Comparison of ENCODE assay signal across 20 cellular contexts in the genomic region with DNA sequence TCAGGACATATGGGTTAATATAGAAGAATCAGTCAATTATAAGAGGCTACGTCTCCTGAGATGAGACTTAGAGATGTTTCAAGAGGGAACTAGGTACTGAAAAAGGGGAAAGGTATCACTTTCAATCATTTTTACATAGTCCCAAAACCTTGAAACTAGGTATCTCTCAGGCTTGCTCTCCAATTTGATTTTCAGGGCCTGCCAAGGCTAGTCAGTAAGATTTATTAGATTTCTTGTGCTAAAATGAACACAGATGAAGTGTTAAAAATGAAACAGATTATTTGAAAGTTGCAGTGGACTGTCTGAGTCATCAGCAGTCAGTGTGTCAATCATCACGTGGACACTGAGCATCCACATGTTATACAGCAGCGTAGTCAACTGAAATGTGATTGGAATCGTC.
DNase-seq lines count a peak whose midpoint lies in the region; ATAC-seq and TF ChIP-seq lines count a peak whose summit lies in the region.
"Had no signal": no experiment of that assay in that cellular context is flagged by ENCODE, and none has a peak within 500 bp of the region (broad histone marks: within the 10 kb centered on the region; RNA-seq: fewer than 3 reads in every experiment).

No MANE protein-coding gene starts in this region.

- H3K36me3 ChIP-seq in GM23248 (ENCODE audit: low read depth) (no peaks in the 10 kb centered on the region), HAP-1 (replicated peaks) (no peaks in the 10 kb centered on the region)
- H3K36me3 ChIP-seq: SJCRH30 had no signal

- 13 to 21% methylated on average over 4 of the region's 4 CpGs for WGBS in GM23248 (ENCODE audit: low coverage in 1 of 2, low lambda C conversion rate in 2 of 2, missing lambda C conversion rate in 2 of 2), 2 experiments

- H3K9ac ChIP-seq in GM23248, result no peak overlapping the region

- DNase-seq in epithelial cell of esophagus (ENCODE audit: low read depth) (peak; percentile 3), NCI-H1436 treated with DMSO at 0.1 percent for 48 hours (lab: John Stamatoyannopoulos, UW) (no peak), GM23248 (no peak), HAP-1 (ENCODE audit: low spot score in 2 of 2) (no peak)
- DNase-seq: GDM1, MV-4-11, NCI-H1436, NCI-H2029 treated with DMSO at 0.1 percent for 48 hours, NCI-H2171 treated with DMSO at 0.1 percent for 48 hours, NCI-H446 treated with DMSO at 0.1 percent for 48 hours, NCI-H748 treated with DMSO at 0.1 percent for 48 hours, PC-3, SJCRH30, SW 1271 had no signal

- H3K27ac ChIP-seq in GM23248, result no peak overlapping the region
- H3K27ac ChIP-seq: A549, C4-2B, SJCRH30 had no signal

- no peak for TF ChIP-seq CTCF in epithelial cell of esophagus (IDR thresholded peaks at IDR 0.05; ENCODE audit: insufficient read depth, low read depth, low read length, missing control alignments)

- no peaks in the 10 kb centered on the region for H3K4me1 ChIP-seq in GM23248 (ENCODE audit: insufficient read depth)
- H3K4me1 ChIP-seq in HAP-1, result no peaks in the 10 kb centered on the region
- H3K4me1 ChIP-seq: A549, SJCRH30 had no signal

- H3K79me2 ChIP-seq in GM23248 (ENCODE audit: insufficient read depth), result no peaks in the 10 kb centered on the region

- H3K27me3 ChIP-seq in GM23248 (replicated peaks; ENCODE audit: insufficient read depth) (no peaks in the 10 kb centered on the region), HAP-1 (ENCODE audit: low read depth) (no peaks in the 10 kb centered on the region)
- H3K27me3 ChIP-seq: SJCRH30 had no signal

- H4K20me1 ChIP-seq in GM23248 (ENCODE audit: insufficient read depth), result no peaks in the 10 kb centered on the region

- no peak overlapping the region for H2AFZ ChIP-seq in GM23248

- H3F3A ChIP-seq in GM23248 (ENCODE audit: insufficient read depth), result no peaks in the 10 kb centered on the region

- peak; percentile 51 for ATAC-seq in GM18519 (IDR thresholded peaks at IDR 0.05; ENCODE audit: low FRiP score, unreplicated experiment)
- peak; percentile 63 for ATAC-seq in GM19455 (IDR thresholded peaks at IDR 0.05; ENCODE audit: unreplicated experiment)
- ATAC-seq in HG03159 (IDR thresholded peaks at IDR 0.05; ENCODE audit: unreplicated experiment), result peak; percentile 56
- ATAC-seq: A549, K562, PC-3 had no signal

- no peaks in the 10 kb centered on the region for H3K9me2 ChIP-seq in GM23248 (ENCODE audit: insufficient read depth)

- H3K9me3 ChIP-seq in GM23248 (ENCODE audit: low read depth) (no peaks in the 10 kb centered on the region), HAP-1 (no peaks in the 10 kb centered on the region)
- H3K9me3 ChIP-seq: A549 had no signal

- H3K4me3 ChIP-seq in epithelial cell of esophagus (ENCODE audit: low read length) (no peak overlapping the region), GM23248 (no peak overlapping the region), HAP-1 (no peak overlapping the region)
- H3K4me3 ChIP-seq: A549, K562, SJCRH30 had no signal

- in situ Hi-C loops in GM23248 (cut with MboI), result no loop called here
- in situ Hi-C loops in HAP-1 (cut with MboI; ENCODE audit: low sequenced_read_pairs), result no loop called here

- no peak overlapping the region for H3K4me2 ChIP-seq in GM23248 (ENCODE audit: unreplicated experiment)
- H3K4me2 ChIP-seq: A549 had no signal
